8 cellular contexts compared by ENCODE assay signal in genomic region chr6:39347906-39348585, GRCh38. TPM values are rescaled to one million over a fixed set of nuclear protein-coding genes. Genes with fewer than 3 reads are reported as not detected.
DNase-seq lines count a peak whose midpoint lies in the region; ATAC-seq and TF ChIP-seq lines count a peak whose summit lies in the region.

No MANE protein-coding gene starts in this region.

- TF ChIP-seq CTCF in activated B cell treated with CpG ODN at 0.5 μM for 24 hours (IDR thresholded peaks at IDR 0.05) = peak; percentile 63

- H3K4me2 ChIP-seq in GM23248 (ENCODE audit: unreplicated experiment) = no peak overlapping the region

- no peaks in the 10 kb centered on the region for H3K9me3 Mint-ChIP-seq in CD4-positive, alpha-beta memory T cell
- H3K9me3 Mint-ChIP-seq in activated B cell treated with CpG ODN at 0.5 μM for 24 hours = no peaks in the 10 kb centered on the region

- peaks cover 0 to 4% (median 0%) of the 10 kb centered on the region in 4 donors for H3K4me1 Mint-ChIP-seq in CD4-positive, alpha-beta memory T cell
- peaks cover 4% of the 10 kb centered on the region for H3K4me1 Mint-ChIP-seq in activated B cell treated with CpG ODN at 0.5 μM for 24 hours

- H3K27ac Mint-ChIP-seq in CD4-positive, alpha-beta memory T cell = no peak overlapping the region
- no peak overlapping the region for H3K27ac Mint-ChIP-seq in activated B cell treated with CpG ODN at 0.5 μM for 24 hours

- H3K27ac ChIP-seq in CD4-positive, alpha-beta memory T cell (ENCODE audit: low read depth, low read length) = no peak overlapping the region
- H3K27ac ChIP-seq in GM23248 (no peak overlapping the region), caudate nucleus (ENCODE audit: low read depth, low read length) (no peak overlapping the region)

- H3K36me3 Mint-ChIP-seq in CD4-positive, alpha-beta memory T cell = no peaks in the 10 kb centered on the region
- no peaks in the 10 kb centered on the region for H3K36me3 Mint-ChIP-seq in activated B cell treated with CpG ODN at 0.5 μM for 24 hours (ENCODE audit: low read depth)

- H4K20me1 ChIP-seq in GM23248 (ENCODE audit: insufficient read depth) = no peaks in the 10 kb centered on the region

- CTCF ChIA-PET in CD4-positive, alpha-beta memory T cell (lab: Charles Lee; ENCODE audit: partially characterized antibody) = interaction anchor here (1.0 to 2.1 kb wide), 5 partner anchors 10 to 158 kb away, joined by 3 to 8 read pairs (median 4); no protein-coding TSS in a partner anchor
- CTCF ChIA-PET in activated B cell treated with CpG ODN at 0.5 μM for 24 hours (lab: Charles Lee) = interaction anchor here (1.3 to 1.5 kb wide), 2 partner anchors 12 to 13 kb away, joined by 3 to 4 read pairs; no protein-coding TSS in a partner anchor

- peak; percentile 64 for ATAC-seq in activated B cell treated with CpG ODN at 0.5 μM for 24 hours (ENCODE audit: low read depth)
- ATAC-seq in HG03439 (IDR thresholded peaks at IDR 0.05; ENCODE audit: unreplicated experiment) = no peak

- H3K4me1 ChIP-seq in CD4-positive, alpha-beta memory T cell (ENCODE audit: insufficient read depth, low read length) = no peaks in the 10 kb centered on the region
- H3K4me1 ChIP-seq in GM23248 (ENCODE audit: insufficient read depth) = no peaks in the 10 kb centered on the region

- no peak overlapping the region for H3K4me3 ChIP-seq in CD4-positive, alpha-beta memory T cell (ENCODE audit: low read length in 2 of 2)
- H3K4me3 ChIP-seq in GM23248 = no peak overlapping the region

- no peaks in the 10 kb centered on the region for H3K36me3 ChIP-seq in CD4-positive, alpha-beta memory T cell (ENCODE audit: insufficient read depth, low read length)
- no peaks in the 10 kb centered on the region for H3K36me3 ChIP-seq in GM23248 (ENCODE audit: low read depth)

- no peaks in the 10 kb centered on the region for H3F3A ChIP-seq in GM23248 (ENCODE audit: insufficient read depth)

- no peaks in the 10 kb centered on the region for H3K79me2 ChIP-seq in GM23248 (ENCODE audit: insufficient read depth)

- no peak overlapping the region for H2AFZ ChIP-seq in GM23248

- POLR2A ChIA-PET in CD4-positive, alpha-beta memory T cell (lab: Charles Lee; ENCODE audit: partially characterized antibody) = no interaction called here
- POLR2A ChIA-PET in activated B cell treated with CpG ODN at 0.5 μM for 24 hours (lab: Charles Lee) = no interaction called here

- H3K9ac ChIP-seq in GM23248 = no peak overlapping the region

- intact Hi-C loops in CD4-positive, alpha-beta memory T cell (cut with micrococcal nuclease) = loop anchor here (2.0 to 5.0 kb wide), 5 partner anchors 959 to 1971 kb away; no protein-coding TSS in a partner anchor
- intact Hi-C loops in activated B cell treated with CpG ODN at 0.5 μM for 24 hours (cut with micrococcal nuclease) = loop anchor here (1.0 to 2.0 kb wide), 3 partner anchors 544 to 1719 kb away; no protein-coding TSS in a partner anchor

- WGBS in GM23248 (ENCODE audit: low coverage in 1 of 2, low lambda C conversion rate in 2 of 2, missing lambda C conversion rate in 2 of 2), 2 experiments = 29 to 30% methylated on average over 9 of the region's 9 CpGs

- in situ Hi-C loops in GM23248 (cut with MboI) = no loop called here

- H3K4me3 Mint-ChIP-seq in CD4-positive, alpha-beta memory T cell = no peak overlapping the region
- H3K4me3 Mint-ChIP-seq in activated B cell treated with CpG ODN at 0.5 μM for 24 hours = no peak overlapping the region

- peaks cover 3 to 6% of the 10 kb centered on the region in 2 donors for H3K27me3 Mint-ChIP-seq in CD4-positive, alpha-beta memory T cell
- peaks cover 3% of the 10 kb centered on the region for H3K27me3 Mint-ChIP-seq in activated B cell treated with CpG ODN at 0.5 μM for 24 hours

- no peaks in the 10 kb centered on the region for H3K9me2 ChIP-seq in GM23248 (ENCODE audit: insufficient read depth)

- H3K9me3 ChIP-seq in CD4-positive, alpha-beta memory T cell (ENCODE audit: control insufficient read depth in 1 of 2, low read length in 2 of 2) = no peaks in the 10 kb centered on the region
- no peaks in the 10 kb centered on the region for H3K9me3 ChIP-seq in GM23248 (ENCODE audit: low read depth)

- DNase-seq in CD4-positive, alpha-beta memory T cell = peak in 3 of 5 donors; percentile 26 to 33 (median 32)
- DNase-seq in GM23248 (peak; percentile 72), NCI-H2171 treated with DMSO at 0.1 percent for 48 hours (lab: John Stamatoyannopoulos, UW) (peak; percentile 59), activated B cell treated with CpG ODN at 0.5 μM for 24 hours (peak; percentile 46), caudate nucleus (lab: John Stamatoyannopoulos, UW) (peak in 47 of 61 donors; percentile 3 to 77 (median 32)), left kidney (ENCODE audit: low read depth, low spot score) (peak; percentile 84)
- peak; percentile 56 for DNase-seq in stimulated activated CD4-positive, alpha-beta T cell treated with anti-CD3 and anti-CD28 coated beads, Interleukin-4, amount 100 ng/mL, for 24 hours

- H3K27me3 ChIP-seq in CD4-positive, alpha-beta memory T cell (ENCODE audit: insufficient read depth, low read length) = no peaks in the 10 kb centered on the region
- no peaks in the 10 kb centered on the region for H3K27me3 ChIP-seq in GM23248 (replicated peaks; ENCODE audit: insufficient read depth)

RNA-seq across cellular contexts. Expression of gene KCNK16, which starts 25.5 kb away (rescaled TPM):
- total RNA-seq in CD4-positive, alpha-beta memory T cell = not detected
- not detected for polyA plus RNA-seq in CD4-positive, alpha-beta memory T cell
- total RNA-seq in GM23248 (2014; rRNA removed; shearing (Covaris generic)) = not detected in 2 replicates
- polyA plus RNA-seq in GM23248 (2016; fragmentation: Nextera tagmentation; extraction: Ambion mirVana) = not detected in 2 replicates
- not detected in 2 replicates for total RNA-seq in activated B cell treated with CpG ODN at 0.5 μM for 24 hours

RNA-seq across cellular contexts. Expression of gene KCNK17, which starts 33.8 kb away (rescaled TPM):
- total RNA-seq in CD4-positive, alpha-beta memory T cell = not detected
- polyA plus RNA-seq in CD4-positive, alpha-beta memory T cell = not detected
- total RNA-seq in GM23248 (2014; rRNA removed; shearing (Covaris generic)) = not detected in 2 replicates
- polyA plus RNA-seq in GM23248 (2016; fragmentation: Nextera tagmentation; extraction: Ambion mirVana) = not detected in 2 replicates
- total RNA-seq in activated B cell treated with CpG ODN at 0.5 μM for 24 hours = not detected in 2 replicates

Comparison
In these comparisons a context has a peak if more than half of its experiments do, and no peak if none do; other contexts are left out.
1. DNase-seq: peak in every context shown above with its lines; median percentile 84 in left kidney; 72 in GM23248; 59 in NCI-H2171 treated with DMSO at 0.1 percent for 48 hours; 56 in stimulated activated CD4-positive, alpha-beta T cell treated with anti-CD3 and anti-CD28 coated beads, Interleukin-4, amount 100 ng/mL, for 24 hours; 46 in activated B cell treated with CpG ODN at 0.5 μM for 24 hours; 32 in CD4-positive, alpha-beta memory T cell; 32 in caudate nucleus.